Comparison of ENCODE assay signal across 8 cellular contexts in the genomic region with DNA sequence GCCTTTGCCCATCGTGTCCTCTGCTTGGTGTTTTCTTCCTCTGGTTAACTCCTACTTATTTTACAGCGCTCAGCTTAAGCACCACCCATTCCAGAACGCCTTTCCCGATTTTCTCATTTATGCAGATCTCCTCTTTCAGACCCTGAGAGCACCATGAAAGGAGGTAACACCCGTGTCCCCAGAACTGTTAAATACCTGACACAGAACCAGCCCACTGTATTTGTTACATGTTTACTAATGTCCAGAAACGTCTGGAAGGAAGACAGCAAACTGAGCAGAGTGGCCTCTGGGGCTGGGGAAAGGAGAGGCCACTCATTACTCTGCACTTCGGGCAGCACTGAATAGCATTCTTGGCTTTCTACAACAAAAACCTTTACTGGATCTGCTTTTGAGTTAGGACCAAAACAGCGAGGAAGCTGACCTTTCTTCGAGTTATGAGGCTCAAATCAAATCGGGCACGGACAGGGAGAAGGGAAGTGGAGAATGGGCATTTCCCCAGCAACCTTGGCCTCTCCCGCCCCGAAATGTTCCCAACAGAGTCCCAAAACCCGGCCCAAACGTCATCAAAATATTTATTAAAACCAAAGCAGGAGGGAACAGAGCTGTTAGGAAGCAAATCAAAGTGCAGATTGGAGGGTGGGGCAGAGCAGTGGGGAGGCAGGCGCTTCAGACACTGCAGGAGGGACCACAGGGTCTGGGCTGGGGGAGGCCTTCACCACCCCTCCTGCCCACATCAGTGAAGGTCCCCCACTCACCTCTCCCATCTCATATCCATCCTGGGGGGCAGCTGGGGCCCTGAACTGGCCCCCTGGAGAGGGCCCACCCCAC. TPM values are rescaled to one million over a fixed set of nuclear protein-coding genes. Genes with fewer than 3 reads are reported as not detected.
A peak's percentile ranks its signal among the peaks of the same experiment; 100 is the strongest.
DNase-seq lines count a peak whose midpoint lies in the region; ATAC-seq and TF ChIP-seq lines count a peak whose summit lies in the region.

No MANE protein-coding gene starts in this region.

- no peak for TF ChIP-seq POLR2A in breast epithelium (IDR thresholded peaks at IDR 0.05)

- TF ChIP-seq CTCF in breast epithelium (IDR thresholded peaks at IDR 0.05) (no peak), mucosa of descending colon (IDR thresholded peaks at IDR 0.05) (no peak)

- ATAC-seq in Right ventricle myocardium inferior (peak; percentile 36), mucosa of descending colon (peak; percentile 41), aorta (ENCODE audit: low FRiP score) (peak; percentile 64), HG02798 (IDR thresholded peaks at IDR 0.05; ENCODE audit: poor library complexity, unreplicated experiment) (no peak)
- no peak for ATAC-seq in activated CD4-positive, CD25-positive, alpha-beta regulatory T cell treated with anti-CD3 and anti-CD28 coated beads, Interleukin-2, amount 50 U/mL, for 24 hours

- H3K36me3 ChIP-seq in breast epithelium: no peaks in the 10 kb centered on the region
- H3K36me3 ChIP-seq in mucosa of descending colon (ENCODE audit: low read depth): no peaks in the 10 kb centered on the region
- no peaks in the 10 kb centered on the region for H3K36me3 ChIP-seq in aorta (ENCODE audit: control insufficient read depth in 1 of 2, insufficient read depth in 2 of 2, low read length in 1 of 2)

- H3K4me3 ChIP-seq in breast epithelium (peak overlapping the region; percentile 67 to 78 (median 73)), mucosa of descending colon (no peak overlapping the region), aorta (ENCODE audit: low read length in 2 of 2) (no peak overlapping the region)

- peak; percentile 73 for DNase-seq in Right ventricle myocardium inferior (ENCODE audit: missing footprints)
- no peak for DNase-seq in cardiac septum (ENCODE audit: low spot score)
- DNase-seq in breast epithelium (ENCODE audit: low spot score in 2 of 2): no peak
- peak in 2 of 3 donors; percentile 24 to 40 for DNase-seq in mucosa of descending colon
- no peak for DNase-seq in aorta
- no peak for DNase-seq in GDM1 (lab: John Stamatoyannopoulos, UW)

- H3K4me1 ChIP-seq in breast epithelium (peaks cover 0 to 4% of the 10 kb centered on the region in 2 donors), mucosa of descending colon (ENCODE audit: low read depth) (peaks cover 23% of the 10 kb centered on the region), aorta (ENCODE audit: control insufficient read depth in 1 of 2, insufficient read depth in 2 of 2, low read length in 2 of 2) (no peaks in the 10 kb centered on the region)

- H3K27me3 ChIP-seq in breast epithelium (no peaks in the 10 kb centered on the region), aorta (ENCODE audit: control insufficient read depth in 1 of 2, insufficient read depth in 2 of 2, low read length in 1 of 2) (no peaks in the 10 kb centered on the region)

- H3K27ac ChIP-seq in breast epithelium (peak overlapping the region; percentile 84 to 93), aorta (ENCODE audit: low read depth in 1 of 2, low read length in 2 of 2) (peak overlapping the region; percentile 64 to 90)

- H3K9me3 ChIP-seq in breast epithelium: no peaks in the 10 kb centered on the region
- H3K9me3 ChIP-seq in mucosa of descending colon: no peaks in the 10 kb centered on the region
- no peaks in the 10 kb centered on the region for H3K9me3 ChIP-seq in aorta (ENCODE audit: control insufficient read depth, low read length)

- WGBS in aorta, 2 donors: 4 to 6% methylated on average over 16 of the region's 16 CpGs

- intact Hi-C loops in Right ventricle myocardium inferior (cut with DNase I) (no loop called here), cardiac septum (cut with DNase I) (loop anchor here (2.0 kb wide), 1 partner anchor 57 kb away; no protein-coding TSS in a partner anchor), breast epithelium (cut with DNase I; ENCODE audit: low total_unique reads) (loop anchor here (2.0 kb wide), 1 partner anchor 59 kb away; no protein-coding TSS in a partner anchor), mucosa of descending colon (cut with DNase I, micrococcal nuclease) (no loop called here), aorta (cut with DNase I) (no loop called here)

RNA-seq across cellular contexts. Expression of a gene that starts 1.1 kb away (rescaled TPM):
- total RNA-seq in Right ventricle myocardium inferior (70.8 TPM), cardiac septum (77.0 TPM), breast epithelium (10 to 100 TPM; 23.4 to 37.3 (median 28.5) TPM), mucosa of descending colon (10 to 100 TPM; 50.7 to 55.7 (median 51.7) TPM), aorta (10 to 100 TPM; 20.5 to 26.1 TPM)
- 10 to 100 TPM; 10.6 to 53.1 TPM for polyA plus RNA-seq in aorta

RNA-seq across cellular contexts. Expression of a gene that starts 8.6 kb away (rescaled TPM):
- total RNA-seq in Right ventricle myocardium inferior: 0.19 TPM
- 0.46 TPM for total RNA-seq in cardiac septum
- 1 to 10 TPM; 1.4 to 3.4 (median 2.6) TPM for total RNA-seq in breast epithelium
- 1 to 10 TPM; 1.7 to 4.2 (median 2.4) TPM for total RNA-seq in mucosa of descending colon
- 1 to 10 TPM in 1 of 2 donors, under 1 TPM in 1; 0.96 to 1.2 TPM for total RNA-seq in aorta
- 1 to 10 TPM in 1 of 2 donors, under 1 TPM in 1; 0.63 to 1.2 TPM for polyA plus RNA-seq in aorta

RNA-seq across cellular contexts. Expression of a gene that starts 10.8 kb away (rescaled TPM):
- total RNA-seq in Right ventricle myocardium inferior: 2.3 TPM
- total RNA-seq in cardiac septum: 2.3 TPM
- total RNA-seq in breast epithelium: 1 to 10 TPM in 1 of 3 donors, under 1 TPM in 2; 0.33 to 2.2 (median 0.88) TPM
- total RNA-seq in mucosa of descending colon: 1 to 10 TPM; 3.6 to 8.2 (median 4.1) TPM
- total RNA-seq in aorta: 1 to 10 TPM; 1.4 to 1.5 TPM
- polyA plus RNA-seq in aorta: 1 to 10 TPM; 1.6 TPM

RNA-seq across cellular contexts. Expression of a gene that starts 13.2 kb away (rescaled TPM):
- not detected for total RNA-seq in Right ventricle myocardium inferior
- total RNA-seq in cardiac septum: not detected
- total RNA-seq in breast epithelium: under 1 TPM; 0.16 to 0.33 (median 0.29) TPM
- total RNA-seq in mucosa of descending colon: under 1 TPM in 1 of 3 donors, not detected in 2; 0.24 TPM
- under 1 TPM in 1 of 2 donors, not detected in 1; 0.16 TPM for total RNA-seq in aorta
- under 1 TPM in 1 of 2 donors, not detected in 1; 0.31 TPM for polyA plus RNA-seq in aorta

RNA-seq across cellular contexts. Expression of a gene that starts 44.8 kb away (rescaled TPM):
- total RNA-seq in Right ventricle myocardium inferior (11.4 TPM), cardiac septum (8.9 TPM), breast epithelium (10 to 100 TPM in 1 of 3 donors, 1 to 10 TPM in 2; 7.9 to 14.3 (median 9.1) TPM), mucosa of descending colon (10 to 100 TPM; 14.5 to 18.6 (median 18.2) TPM), aorta (1 to 10 TPM; 4.4 to 7.5 TPM)
- 1 to 10 TPM; 1.5 to 4.9 TPM for polyA plus RNA-seq in aorta

Comparison
In these comparisons a context has a peak if more than half of its experiments do, and no peak if none do; other contexts are left out.
1. DNase-seq: peak in Right ventricle myocardium inferior (single experiment) and mucosa of descending colon (2 of 3); none in cardiac septum (single experiment), breast epithelium (0 of 2), aorta (0 of 2) and GDM1 (single experiment).
2. intact Hi-C loops: an anchor here in cardiac septum (2.0 kb wide) and breast epithelium (2.0 kb wide); none called in Right ventricle myocardium inferior, mucosa of descending colon and aorta.
3. ATAC-seq: peak in Right ventricle myocardium inferior (single experiment), mucosa of descending colon (single experiment) and aorta (single experiment); none in HG02798 (single experiment) and activated CD4-positive, CD25-positive, alpha-beta regulatory T cell treated with anti-CD3 and anti-CD28 coated beads, Interleukin-2, amount 50 U/mL, for 24 hours (0 of 2).
4. H3K4me3 ChIP-seq: peak in breast epithelium (3 of 3); none in mucosa of descending colon (single experiment) and aorta (0 of 2).